Comparison of ENCODE assay signal across 13 cellular contexts in genomic region chr2:207734636-207735512, GRCh38.
"Had no signal": no experiment of that assay in that cellular context is flagged by ENCODE, and none has a peak within 500 bp of the region (broad histone marks: within the 10 kb centered on the region; RNA-seq: fewer than 3 reads in every experiment).

No MANE protein-coding gene starts in this region.

- ATAC-seq: naive thymus-derived CD8-positive, alpha-beta T cell had no signal

- H3K9me3 ChIP-seq: neutrophil had no signal

- DNase-seq: activated CD4-positive, alpha-beta T cell treated with anti-CD3 and anti-CD28 coated beads, Interleukin-2, amount 10 ng/mL, durations not matched to agents 7 days and 5 days; activated CD4-positive, CD25-positive, alpha-beta regulatory T cell; activated CD8-positive, alpha-beta memory T cell treated with anti-CD3 and anti-CD28 coated beads for 24 hours; activated naive CD8-positive, alpha-beta T cell treated with anti-CD3 and anti-CD28 coated beads, Interleukin-2, amount 10 ng/mL, durations not matched to agents 7 days and 5 days; effector memory CD4-positive, alpha-beta T cell; naive thymus-derived CD8-positive, alpha-beta T cell; posterior cingulate gyrus; stimulated activated CD4-positive, alpha-beta T cell treated with anti-CD3 and anti-CD28 coated beads, Interleukin-4, amount 100 ng/mL, for 4 hours; stimulated activated CD8-positive, alpha-beta memory T cell treated with anti-CD3 and anti-CD28 coated beads, Interleukin-4, amount 100 ng/mL, for 48 hours; stimulated activated naive CD4-positive, alpha-beta T cell treated with Interleukin-2 at 50 U/mL for 16 hours had no signal

- H3K4me3 ChIP-seq: smooth muscle cell had no signal

- H3K27me3 ChIP-seq: brain microvascular endothelial cell, neutrophil had no signal

- H3K4me2 ChIP-seq: smooth muscle cell had no signal

- H3K27ac ChIP-seq: brain microvascular endothelial cell, neutrophil had no signal
